ENCODE assay signal across 10 cellular contexts in the genomic region with DNA sequence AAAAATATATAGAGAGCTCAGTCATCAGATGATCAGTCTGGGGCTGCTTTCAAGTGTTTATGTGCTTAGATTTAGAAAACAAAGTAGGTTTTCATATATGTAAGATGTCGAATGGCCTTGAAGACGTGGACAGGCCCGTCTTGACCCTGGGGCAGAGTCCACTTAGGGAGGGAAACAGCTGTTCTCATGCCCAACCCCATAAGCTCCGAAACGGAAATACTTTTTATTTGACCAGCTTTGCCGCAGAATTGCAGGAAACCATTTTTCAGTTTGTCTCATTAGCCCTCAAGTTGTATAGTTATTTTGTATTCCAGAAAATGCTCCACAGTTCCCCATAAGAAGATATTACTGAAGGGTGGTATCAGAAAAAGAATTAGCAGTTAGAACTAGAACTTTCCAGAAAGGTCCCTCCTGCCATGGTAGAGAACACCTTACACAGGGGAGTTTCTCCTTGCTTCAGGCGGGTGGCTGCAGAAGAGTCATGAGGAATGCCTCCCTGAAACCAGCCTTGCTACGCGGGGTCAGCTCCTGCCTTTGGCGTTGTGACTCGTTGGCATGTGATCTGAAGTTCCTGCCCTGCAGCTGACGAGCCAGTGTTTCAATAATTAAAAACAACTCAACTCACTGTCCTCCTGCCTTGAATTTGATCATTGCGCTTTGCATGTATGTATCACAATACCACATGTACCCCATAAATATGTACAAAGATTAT.
A peak's percentile ranks its signal among the peaks of the same experiment; 100 is the strongest.
DNase-seq lines count a peak whose midpoint lies in the region; ATAC-seq lines count a peak whose summit lies in the region.
"Had no signal": no experiment of that assay in that cellular context is flagged by ENCODE, and none has a peak within 500 bp of the region (broad histone marks: within the 10 kb centered on the region; RNA-seq: fewer than 3 reads in every experiment).

No MANE protein-coding gene starts in this region.

- H3K27me3 Mint-ChIP-seq in naive thymus-derived CD4-positive, alpha-beta T cell = no peaks in the 10 kb centered on the region

- H3K4me1 Mint-ChIP-seq in naive thymus-derived CD4-positive, alpha-beta T cell = peaks cover 80 to 100% (median 99%) of the 10 kb centered on the region in 7 donors

- H3K9me3 Mint-ChIP-seq in naive thymus-derived CD4-positive, alpha-beta T cell = peaks cover 0 to 2% (median 0%) of the 10 kb centered on the region in 11 donors

- peak overlapping the region; percentile 73 to 89 (median 82) for H3K4me3 Mint-ChIP-seq in naive thymus-derived CD4-positive, alpha-beta T cell

- peaks cover 11 to 62% (median 30%) of the 10 kb centered on the region in 5 donors for H3K36me3 Mint-ChIP-seq in naive thymus-derived CD4-positive, alpha-beta T cell

- H3K27ac Mint-ChIP-seq in naive thymus-derived CD4-positive, alpha-beta T cell = peak overlapping the region; percentile 78 to 94 (median 86)

- peak overlapping the region; percentile 20 for H3K27ac ChIP-seq in cingulate gyrus (ENCODE audit: low read depth, low read length)
- H3K27ac ChIP-seq in naive thymus-derived CD4-positive, alpha-beta T cell (ENCODE audit: low read depth, low read length) = peak overlapping the region; percentile 70
- H3K27ac ChIP-seq: VCaP had no signal

- CTCF ChIA-PET in naive thymus-derived CD4-positive, alpha-beta T cell (lab: Charles Lee) = interaction anchor here (0.7 to 1.0 kb wide), 2 partner anchors 8 to 28 kb away, joined by 4 to 9 read pairs; no protein-coding TSS in a partner anchor

- H3K27me3 ChIP-seq in naive thymus-derived CD4-positive, alpha-beta T cell (ENCODE audit: control insufficient read depth in 2 of 2, insufficient read depth in 2 of 2, low read length in 2 of 2) = no peaks in the 10 kb centered on the region

- intact Hi-C loops in naive thymus-derived CD4-positive, alpha-beta T cell (cut with micrococcal nuclease) = loop anchor here in 1 of 2 donors (2.0 kb wide), 2 partner anchors 16 to 66 kb away; no protein-coding TSS in a partner anchor

- peak overlapping the region; percentile 39 for H3K4me3 ChIP-seq in naive thymus-derived CD4-positive, alpha-beta T cell (ENCODE audit: low read length)

- ATAC-seq in HG02981 (IDR thresholded peaks at IDR 0.05; ENCODE audit: unreplicated experiment) (peak; percentile 9), HG02840 (IDR thresholded peaks at IDR 0.05; ENCODE audit: low FRiP score, unreplicated experiment) (no peak), GM18502 (IDR thresholded peaks at IDR 0.05; ENCODE audit: poor library complexity, unreplicated experiment) (no peak)
- ATAC-seq in naive thymus-derived CD4-positive, alpha-beta T cell = no peak

- H3K4me1 ChIP-seq in naive thymus-derived CD4-positive, alpha-beta T cell (ENCODE audit: control insufficient read depth in 2 of 2, insufficient read depth in 2 of 2, low read length in 2 of 2) = peaks cover 81 to 94% of the 10 kb centered on the region in 2 donors

- DNase-seq in COLO829 (ENCODE audit: low spot score) (peak; percentile 69), SW480 (ENCODE audit: low spot score) (no peak), kidney glomerular epithelial cell (lab: John Stamatoyannopoulos, UW) (no peak)
- DNase-seq in naive thymus-derived CD4-positive, alpha-beta T cell = no peak
- DNase-seq: NCI-H510A had no signal

- no peaks in the 10 kb centered on the region for H3K9me3 ChIP-seq in naive thymus-derived CD4-positive, alpha-beta T cell (ENCODE audit: control insufficient read depth in 2 of 3, low read length in 3 of 3)

- POLR2A ChIA-PET in naive thymus-derived CD4-positive, alpha-beta T cell (lab: Charles Lee) = interaction anchor here (0.6 to 2.7 kb wide), 7 partner anchors 17 to 45 kb away, joined by 3 to 6 read pairs (median 4); no protein-coding TSS in a partner anchor

- peaks cover 4 to 54% (median 14%) of the 10 kb centered on the region in 3 experiments for H3K36me3 ChIP-seq in naive thymus-derived CD4-positive, alpha-beta T cell (ENCODE audit: control insufficient read depth in 2 of 3, insufficient read depth in 3 of 3, low read length in 3 of 3)
